6 cellular contexts compared by ENCODE assay signal in genomic region chr1:75440274-75440673, GRCh38.
"Had no signal": no experiment of that assay in that cellular context is flagged by ENCODE, and none has a peak within 500 bp of the region (broad histone marks: within the 10 kb centered on the region; RNA-seq: fewer than 3 reads in every experiment).

No MANE protein-coding gene starts in this region.

- H3K4me2 ChIP-seq: KMS-11 had no signal

- DNase-seq: GM23248, H9, HCEC 1CT, IMR-90, KBM-7 had no signal

- H2AFZ ChIP-seq: GM23248 had no signal

- H3K27ac ChIP-seq: GM23248, KMS-11 had no signal

- H3K4me3 Mint-ChIP-seq: H9 had no signal

- H3K9ac ChIP-seq: GM23248, KMS-11 had no signal

- H3K9me3 Mint-ChIP-seq: H9 had no signal

- H3K27ac Mint-ChIP-seq: H9 had no signal

- H3K4me3 ChIP-seq: GM23248 had no signal
